1 cellular context compared by ENCODE assay signal in genomic region chr22:48238966-48239365, GRCh38.
TF ChIP-seq lines count a peak whose summit lies in the region.

No MANE protein-coding gene starts in this region.

TF ChIP-seq in H1, 55 proteins besides CTCF, POLR2A, EP300 and RAD21 (continued from another document):
- TF ChIP-seq EZH2 (IDR thresholded peaks at IDR 0.05; ENCODE audit: low read depth, low read length, severe bottlenecking): no peak
- TF ChIP-seq SP2 (IDR thresholded peaks at IDR 0.05; ENCODE audit: low read length): no peak
- TF ChIP-seq GTF2F1 (IDR thresholded peaks at IDR 0.05; ENCODE audit: borderline replicate concordance, low read depth, low read length): no peak
- no peak for TF ChIP-seq CREB1 (IDR thresholded peaks at IDR 0.05)
- no peak for TF ChIP-seq SIRT6 (IDR thresholded peaks at IDR 0.05; ENCODE audit: low read length)
- no peak for TF ChIP-seq JUND (IDR thresholded peaks at IDR 0.05; ENCODE audit: low read length)
- TF ChIP-seq PHF8 (conservative IDR thresholded peaks at IDR 0.05; ENCODE audit: low read depth, low read length): no peak
- no peak for TF ChIP-seq TAF7 (optimal IDR thresholded peaks at IDR 0.05; ENCODE audit: borderline replicate concordance, low read depth, low read length)
- TF ChIP-seq SAP30 (IDR thresholded peaks at IDR 0.05; ENCODE audit: insufficient read depth, insufficient replicate concordance, low read length): no peak
- TF ChIP-seq ZNF274 (IDR thresholded peaks at IDR 0.05; ENCODE audit: borderline replicate concordance, extremely low read depth, low read length): no peak
- TF ChIP-seq TCF12 (IDR thresholded peaks at IDR 0.05; ENCODE audit: low read depth, low read length): no peak
- no peak for TF ChIP-seq CBX8 (IDR thresholded peaks at IDR 0.05; ENCODE audit: borderline replicate concordance, low read depth, low read length)
- TF ChIP-seq CHD7 (IDR thresholded peaks at IDR 0.05; ENCODE audit: insufficient replicate concordance, low read length): no peak
- no peak for TF ChIP-seq ATF3 (IDR thresholded peaks at IDR 0.05; ENCODE audit: insufficient read depth, low read depth, low read length)
- TF ChIP-seq BCL11A (IDR thresholded peaks at IDR 0.05; ENCODE audit: low read depth in 2 of 2, low read length in 2 of 2): no peak
- TF ChIP-seq TAF1 (IDR thresholded peaks at IDR 0.05; ENCODE audit: low read depth, low read length): no peak
- no peak for TF ChIP-seq KDM1A (IDR thresholded peaks at IDR 0.05; ENCODE audit: borderline replicate concordance, low read length)
- no peak for TF ChIP-seq MAFK (IDR thresholded peaks at IDR 0.05; ENCODE audit: low read depth, low read length)
TF ChIP-seq in H1: peak in this region for 0.
